Comparison of ENCODE assay signal across 8 cellular contexts in genomic region chr11:118171274-118172062, GRCh38. TPM values are rescaled to one million over a fixed set of nuclear protein-coding genes. Genes with fewer than 3 reads are reported as not detected.
DNase-seq lines count a peak whose midpoint lies in the region; ATAC-seq, FAIRE-seq and TF ChIP-seq lines count a peak whose summit lies in the region.

No MANE protein-coding gene starts in this region.

- ATAC-seq in GM18517 (IDR thresholded peaks at IDR 0.05; ENCODE audit: unreplicated experiment), result no peak

- DNase-seq in AG08396 (ENCODE audit: low spot score) (peak; percentile 84), GM19239 (ENCODE audit: insufficient read length, low spot score) (peak; percentile 71), NCI-H345 treated with DMSO at 0.1 percent for 48 hours (lab: John Stamatoyannopoulos, UW; ENCODE audit: unreplicated experiment) (peak; percentile 66), dermis blood vessel endothelial cell (peak; percentile 82)
- DNase-seq in activated CD4-positive, alpha-beta T cell treated with anti-CD3 and anti-CD28 coated beads, Interleukin-2, amount 50 U/mL, for 24 hours (ENCODE audit: low read depth in 1 of 2, low spot score in 1 of 2), result peak; percentile 49 to 56
- DNase-seq in stimulated activated CD4-positive, alpha-beta T cell treated with anti-CD3 and anti-CD28 coated beads, TNF-alpha, amount 100 ng/mL, for 24 hours (ENCODE audit: low read depth in 3 of 3), result peak; percentile 53 to 68 (median 57)

- no peak overlapping the region for H3K9ac ChIP-seq in liver (ENCODE audit: low read depth in 1 of 2, low read length in 2 of 2)

- H3K4me3 ChIP-seq in liver (ENCODE audit: low read depth in 1 of 3, low read length in 3 of 3), result no peak overlapping the region

- FAIRE-seq in GM19239 (lab: Jason Lieb, UNC), result peak; percentile 77

- H3K9me3 ChIP-seq in liver (ENCODE audit: control insufficient read depth in 4 of 4, low read length in 3 of 4), result no peaks in the 10 kb centered on the region

- H3K27me3 ChIP-seq in liver (ENCODE audit: control insufficient read depth in 4 of 4, insufficient read depth in 4 of 4, low read length in 3 of 4), result no peaks in the 10 kb centered on the region

- no peak overlapping the region for H3K27ac ChIP-seq in liver (ENCODE audit: low read depth in 1 of 2, low read length in 2 of 2)

- WGBS in liver, result 8% methylated on average over 29 of the region's 29 CpGs

- no peaks in the 10 kb centered on the region for H3K36me3 ChIP-seq in liver (ENCODE audit: control insufficient read depth in 4 of 4, insufficient read depth in 3 of 4, low read depth in 1 of 4, low read length in 3 of 4)

- TF ChIP-seq CTCF in liver (IDR thresholded peaks at IDR 0.05; ENCODE audit: low read depth, low read length, missing input control), result peak; percentile 75

- TF ChIP-seq RAD21 in liver (IDR thresholded peaks at IDR 0.05), result peak; percentile 74 to 87

- peaks cover 0 to 10% (median 5%) of the 10 kb centered on the region in 4 donors for H3K4me1 ChIP-seq in liver (ENCODE audit: control insufficient read depth in 4 of 4, insufficient read depth in 4 of 4, low read length in 3 of 4)

TF ChIP-seq in liver, 16 proteins besides CTCF, POLR2A, EP300 and RAD21:
- TF ChIP-seq REST (IDR thresholded peaks at IDR 0.05), result no peak
- no peak for TF ChIP-seq FOXA2 (IDR thresholded peaks at IDR 0.05)
- TF ChIP-seq TAF1 (conservative IDR thresholded peaks at IDR 0.05), result no peak
- TF ChIP-seq ZBTB33 (IDR thresholded peaks at IDR 0.05), result no peak
- no peak for TF ChIP-seq SP1 (IDR thresholded peaks at IDR 0.05)
- no peak for TF ChIP-seq YY1 (IDR thresholded peaks at IDR 0.05)
- TF ChIP-seq HNF4A (conservative IDR thresholded peaks at IDR 0.05), result no peak
- TF ChIP-seq NR2F2 (IDR thresholded peaks at IDR 0.05), result no peak
TF ChIP-seq in liver: peak in this region for 0.

RNA-seq across cellular contexts. Expression of gene SCN2B, which starts 5.0 kb away (rescaled TPM):
- total RNA-seq in dermis blood vessel endothelial cell (under 0.01 TPM in 1 of 2 replicates, not detected in the other), liver (under 1 TPM in 1 of 2 donors, not detected in 1; 0.05 TPM)
- polyA plus RNA-seq in liver, result under 1 TPM in 1 of 2 donors, not detected in 1; 0.01 TPM

RNA-seq across cellular contexts. Expression of gene SCN4B, which starts 18.8 kb away (rescaled TPM):
- total RNA-seq in dermis blood vessel endothelial cell, result 0.09 TPM in 1 of 2 replicates, not detected in the other
- total RNA-seq in liver, result under 1 TPM; 0.05 to 0.67 TPM
- polyA plus RNA-seq in liver, result under 1 TPM in 1 of 2 donors, not detected in 1; 0.42 TPM

RNA-seq across cellular contexts. Expression of gene JAML, which starts 53.3 kb away (rescaled TPM):
- total RNA-seq in dermis blood vessel endothelial cell (under 0.01 TPM in 1 of 2 replicates, not detected in the other), liver (10 to 100 TPM in 1 of 2 donors, 1 to 10 TPM in 1; 9.6 to 13.5 TPM)
- polyA plus RNA-seq in liver, result 1 to 10 TPM; 2.2 to 3.4 TPM

Comparison
In these comparisons a context has a peak if more than half of its experiments do, and no peak if none do; other contexts are left out.
1. RNA of gene JAML, which starts 53.3 kb away (total RNA-seq): 9.6 to 13.5 TPM in liver; under 0.01 TPM in dermis blood vessel endothelial cell; every median in the first group is over 10 times any median in the second.
2. Peak in every context shown above with its lines, with median percentiles within 50 percentile points of each other: DNase-seq.